Comparison of ENCODE assay signal across 1 cellular context in genomic region chr14:68896132-68896531, GRCh38.
TF ChIP-seq lines count a peak whose summit lies in the region.

No MANE protein-coding gene starts in this region.

TF ChIP-seq in GM23338, 12 proteins besides CTCF, POLR2A, EP300 and RAD21 (continued from another document):
- TF ChIP-seq EZH2 (IDR thresholded peaks at IDR 0.05; ENCODE audit: low read depth, unreplicated experiment), result no peak
- no peak for TF ChIP-seq ZNF114 (CRISPR knock-in tag; IDR thresholded peaks at IDR 0.05)
- TF ChIP-seq EZH2phosphoT487 (IDR thresholded peaks at IDR 0.05; ENCODE audit: unreplicated experiment), result no peak
- no peak for TF ChIP-seq STAT1 (IDR thresholded peaks at IDR 0.05; ENCODE audit: unreplicated experiment)
- no peak for TF ChIP-seq ZNF462 (CRISPR knock-in tag; IDR thresholded peaks at IDR 0.05)
- TF ChIP-seq CREB1 (CRISPR knock-in tag; IDR thresholded peaks at IDR 0.05; ENCODE audit: low read depth), result no peak
